8 cellular contexts compared by ENCODE assay signal in genomic region chr7:44882899-44883298, GRCh38. TPM values are rescaled to one million over a fixed set of nuclear protein-coding genes. Genes with fewer than 3 reads are reported as not detected.
DNase-seq lines count a peak whose midpoint lies in the region; ATAC-seq and TF ChIP-seq lines count a peak whose summit lies in the region.

No MANE protein-coding gene starts in this region.

- ATAC-seq in DND-41 (ENCODE audit: insufficient read depth, low read depth) (no peak), HG03025 (IDR thresholded peaks at IDR 0.05; ENCODE audit: low FRiP score, unreplicated experiment) (no peak), HG03280 (IDR thresholded peaks at IDR 0.05; ENCODE audit: unreplicated experiment) (no peak)

- H3K36me3 ChIP-seq in DND-41 (ENCODE audit: insufficient read depth, low read length), result peaks cover 55% of the 10 kb centered on the region
- H3K36me3 ChIP-seq in neural progenitor cell, result peaks cover 13% of the 10 kb centered on the region

- no peak overlapping the region for H3K27ac ChIP-seq in DND-41 (ENCODE audit: low read length)
- no peak overlapping the region for H3K27ac ChIP-seq in neural progenitor cell

- H3K9ac ChIP-seq in DND-41 (ENCODE audit: low read depth, low read length), result peak overlapping the region; percentile 97; the same call in 1 of the 2 replicates
- H3K9ac ChIP-seq in neural progenitor cell, result peak overlapping the region; percentile 89

- H3K27me3 ChIP-seq in DND-41 (ENCODE audit: insufficient read depth, low read length, poor library complexity), result no peaks in the 10 kb centered on the region
- H3K27me3 ChIP-seq in neural progenitor cell, result no peaks in the 10 kb centered on the region

- H3K4me3 Mint-ChIP-seq in chondrocyte (ENCODE audit: unreplicated experiment) (peak overlapping the region; percentile 95), neural progenitor cell (peak overlapping the region; percentile 93)

- peak overlapping the region; percentile 98 for H3K4me2 ChIP-seq in DND-41 (ENCODE audit: insufficient read depth, low read length)
- peak overlapping the region; percentile 100 for H3K4me2 ChIP-seq in neural progenitor cell

- H2AFZ ChIP-seq in DND-41 (ENCODE audit: low read depth, low read length), result no peak overlapping the region
- H2AFZ ChIP-seq in neural progenitor cell (replicated peaks), result no peak overlapping the region

- H3K79me2 ChIP-seq in DND-41 (ENCODE audit: insufficient read depth, low read length), result peaks cover 75% of the 10 kb centered on the region
- peaks cover 69% of the 10 kb centered on the region for H3K79me2 ChIP-seq in neural progenitor cell (ENCODE audit: low read depth)

- H4K20me1 ChIP-seq in DND-41 (ENCODE audit: insufficient read depth, low read length), result peaks cover 52% of the 10 kb centered on the region
- peaks cover 55% of the 10 kb centered on the region for H4K20me1 ChIP-seq in neural progenitor cell (ENCODE audit: low read depth)

- H3K27ac Mint-ChIP-seq in chondrocyte (ENCODE audit: unreplicated experiment) (peak overlapping the region; percentile 84), neural progenitor cell (no peak overlapping the region)

- DNase-seq in DND-41 (no peak), LHCN-M2 (ENCODE audit: low read depth) (peak; percentile 58), chondrocyte (ENCODE audit: low spot score) (no peak), neural progenitor cell (ENCODE audit: low spot score) (no peak), NCI-H524 (lab: John Stamatoyannopoulos, UW) (no peak), NCI-H1105 treated with DMSO at 0.1 percent for 48 hours (lab: John Stamatoyannopoulos, UW) (no peak)

- H3K4me1 Mint-ChIP-seq in chondrocyte (ENCODE audit: low read depth) (peaks cover 67% of the 10 kb centered on the region), neural progenitor cell (peaks cover 49% of the 10 kb centered on the region)

- peak overlapping the region; percentile 2 to 95; a peak in 3 of 4 replicates for H3K4me3 ChIP-seq in DND-41 (ENCODE audit: low read depth in 1 of 2, low read length in 2 of 2)
- peak overlapping the region; percentile 85 for H3K4me3 ChIP-seq in neural progenitor cell

- H3K36me3 Mint-ChIP-seq in chondrocyte (ENCODE audit: low read depth) (peaks cover 10% of the 10 kb centered on the region), neural progenitor cell (peaks cover 34% of the 10 kb centered on the region)

- H3K9me3 ChIP-seq in DND-41 (ENCODE audit: insufficient read depth, low read length, severe bottlenecking) (no peaks in the 10 kb centered on the region), neural progenitor cell (ENCODE audit: low read depth) (no peaks in the 10 kb centered on the region)

- TF ChIP-seq CTCF in DND-41 (IDR thresholded peaks at IDR 0.05; ENCODE audit: borderline replicate concordance, extremely low read depth, low read length, poor library complexity, severe bottlenecking) (no peak), chondrocyte (IDR thresholded peaks at IDR 0.05) (no peak), neural progenitor cell (IDR thresholded peaks at IDR 0.05) (no peak)

- H3K9me3 Mint-ChIP-seq in chondrocyte (ENCODE audit: low read depth), result no peaks in the 10 kb centered on the region
- H3K9me3 Mint-ChIP-seq in neural progenitor cell, result no peaks in the 10 kb centered on the region

- H3F3A ChIP-seq in neural progenitor cell (ENCODE audit: low read depth), result peaks cover 29% of the 10 kb centered on the region

- H3K27me3 Mint-ChIP-seq in chondrocyte (ENCODE audit: low read depth), result no peaks in the 10 kb centered on the region
- peaks cover 2% of the 10 kb centered on the region for H3K27me3 Mint-ChIP-seq in neural progenitor cell (ENCODE audit: insufficient read depth, low read depth)

- H3K4me1 ChIP-seq in DND-41 (ENCODE audit: insufficient read depth, low read length), result peaks cover 64% of the 10 kb centered on the region
- H3K4me1 ChIP-seq in neural progenitor cell, result peaks cover 47% of the 10 kb centered on the region

RNA-seq across cellular contexts. Expression of gene PURB, which starts 2.4 kb away (rescaled TPM):
- total RNA-seq in LHCN-M2 (2014; rRNA removed) (41.9 and 62.3 TPM in 2 replicates), chondrocyte (21.9 to 22.2 TPM (median 22.2 TPM) in 3 replicates), neural progenitor cell (ENCODE audit: low replicate concordance) (18.5 and 26.5 TPM in 2 replicates)
- 18.9 TPM for polyA plus RNA-seq in LHCN-M2 (2012)

RNA-seq across cellular contexts. Expression of gene H2AZ2, which starts 35.0 kb away (rescaled TPM):
- total RNA-seq in LHCN-M2 (2014; rRNA removed), result 433 and 479 TPM in 2 replicates
- 301 TPM for polyA plus RNA-seq in LHCN-M2 (2012)
- total RNA-seq in chondrocyte, result 119 to 139 TPM (median 126 TPM) in 3 replicates
- 439 and 462 TPM in 2 replicates for total RNA-seq in neural progenitor cell (ENCODE audit: low replicate concordance)
